ENCODE assay signal across 18 cellular contexts in genomic region chr1:176976236-176976635, GRCh38.
"Had no signal": no experiment of that assay in that cellular context is flagged by ENCODE, and none has a peak within 500 bp of the region (broad histone marks: within the 10 kb centered on the region; RNA-seq: fewer than 3 reads in every experiment).

No MANE protein-coding gene starts in this region.

- H3K27me3 ChIP-seq: colonic mucosa, esophagus squamous epithelium, gastroesophageal sphincter, right atrium auricular region, suprapubic skin, thyroid gland had no signal

- H3K4me3 ChIP-seq: colonic mucosa, esophagus squamous epithelium, gastroesophageal sphincter, right atrium auricular region, smooth muscle cell, suprapubic skin, thyroid gland had no signal

- FAIRE-seq: keratinocyte, urothelium cell line had no signal

- H3K9me3 ChIP-seq: colonic mucosa, esophagus squamous epithelium, gastroesophageal sphincter, right atrium auricular region, suprapubic skin, thyroid gland had no signal

- DNase-seq: colonic mucosa; dermis blood vessel endothelial cell; esophagus squamous epithelium; foreskin fibroblast; immature natural killer cell; left colon; mesendoderm; naive thymus-derived CD4-positive, alpha-beta T cell; posterior cingulate gyrus; stimulated activated CD4-positive, alpha-beta T cell treated with anti-CD3 and anti-CD28 coated beads, Interleukin-2, amount 100 ng/mL, for 48 hours; stimulated activated naive CD8-positive, alpha-beta T cell treated with anti-CD3 and anti-CD28 coated beads, Interleukin-15, Interleukin-2, amounts not matched to agents 100 U/mL and 50 U/mL, for 24 hours; thyroid gland had no signal

- H3K4me1 ChIP-seq: colonic mucosa, esophagus squamous epithelium, gastroesophageal sphincter, right atrium auricular region, suprapubic skin, thyroid gland had no signal

- H3K36me3 ChIP-seq: colonic mucosa, esophagus squamous epithelium, gastroesophageal sphincter, right atrium auricular region, suprapubic skin, thyroid gland had no signal

- H3K27ac ChIP-seq: colonic mucosa, esophagus squamous epithelium, gastroesophageal sphincter, right atrium auricular region, suprapubic skin, thyroid gland had no signal

- H3K4me2 ChIP-seq: smooth muscle cell had no signal
